1 cellular context compared by ENCODE assay signal in genomic region chr1:209784276-209785169, GRCh38.
TF ChIP-seq lines count a peak whose summit lies in the region.

Gene C1orf74, minus strand, starts transcription at chr1:209784559. Its CDS starts 925 bp downstream, at chr1:209783634.

TF ChIP-seq in HepG2, 621 proteins besides CTCF, POLR2A, EP300 and RAD21 (continued from another document and continues in another):
- TF ChIP-seq, protein P1, sequence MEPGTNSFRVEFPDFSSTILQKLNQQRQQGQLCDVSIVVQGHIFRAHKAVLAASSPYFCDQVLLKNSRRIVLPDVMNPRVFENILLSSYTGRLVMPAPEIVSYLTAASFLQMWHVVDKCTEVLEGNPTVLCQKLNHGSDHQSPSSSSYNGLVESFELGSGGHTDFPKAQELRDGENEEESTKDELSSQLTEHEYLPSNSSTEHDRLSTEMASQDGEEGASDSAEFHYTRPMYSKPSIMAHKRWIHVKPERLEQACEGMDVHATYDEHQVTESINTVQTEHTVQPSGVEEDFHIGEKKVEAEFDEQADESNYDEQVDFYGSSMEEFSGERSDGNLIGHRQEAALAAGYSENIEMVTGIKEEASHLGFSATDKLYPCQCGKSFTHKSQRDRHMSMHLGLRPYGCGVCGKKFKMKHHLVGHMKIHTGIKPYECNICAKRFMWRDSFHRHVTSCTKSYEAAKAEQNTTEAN (CRISPR knock-in tag; conservative IDR thresholded peaks at IDR 0.05), result peak; percentile 44; the same call in 1 of the 2 replicates
- TF ChIP-seq ZBTB21 (CRISPR knock-in tag; IDR thresholded peaks at IDR 0.05) (peak; percentile 87), PHF8 (CRISPR knock-in tag; IDR thresholded peaks at IDR 0.05) (peak; percentile 44), E2F1 (CRISPR knock-in tag; IDR thresholded peaks at IDR 0.05) (peak; percentile 34; the same call in 1 of the 2 replicates), RNF2 (conservative IDR thresholded peaks at IDR 0.05; ENCODE audit: low read depth) (no peak), SAP130 (CRISPR knock-in tag; IDR thresholded peaks at IDR 0.05; ENCODE audit: low read depth) (peak; percentile 58), TCF7 (IDR thresholded peaks at IDR 0.05; ENCODE audit: low read depth) (no peak), SRF (IDR thresholded peaks at IDR 0.05; ENCODE audit: low read depth, low read length) (no peak), ZMYM4 (CRISPR knock-in tag; IDR thresholded peaks at IDR 0.05) (peak; percentile 98), KDM2A (CRISPR knock-in tag; IDR thresholded peaks at IDR 0.05; ENCODE audit: borderline replicate concordance, low read depth) (peak; percentile 56; the same call in 1 of the 2 replicates), FUBP1 (CRISPR knock-in tag; IDR thresholded peaks at IDR 0.05; ENCODE audit: borderline replicate concordance) (no peak), KAT7 (CRISPR knock-in tag; IDR thresholded peaks at IDR 0.05; ENCODE audit: borderline replicate concordance) (no peak), TEAD3 (CRISPR knock-in tag; optimal IDR thresholded peaks at IDR 0.05; ENCODE audit: borderline replicate concordance) (peak; percentile 36), SALL1 (CRISPR knock-in tag; IDR thresholded peaks at IDR 0.05) (peak; percentile 78), ZNF432 (CRISPR knock-in tag; IDR thresholded peaks at IDR 0.05; ENCODE audit: borderline replicate concordance) (no peak), MAX (IDR thresholded peaks at IDR 0.05) (peak; percentile 83), ZNF546 (CRISPR knock-in tag; conservative IDR thresholded peaks at IDR 0.05) (no peak), NFYB (CRISPR knock-in tag; IDR thresholded peaks at IDR 0.05) (peak; percentile 37; the same call in 1 of the 2 replicates), ZNF704 (CRISPR knock-in tag; IDR thresholded peaks at IDR 0.05; ENCODE audit: borderline replicate concordance) (no peak), ARNT2 (CRISPR knock-in tag; IDR thresholded peaks at IDR 0.05; ENCODE audit: low read depth) (0 out of 2 replicates have a peak, but pooled peaks have one; percentile 69), SPEN (CRISPR knock-in tag; IDR thresholded peaks at IDR 0.05; ENCODE audit: low read depth) (peak; percentile 85; the same call in 1 of the 2 replicates), ZNF350 (CRISPR knock-in tag; IDR thresholded peaks at IDR 0.05; ENCODE audit: borderline replicate concordance, low read depth) (peak; percentile 55; the same call in 1 of the 2 replicates), SOX6 (IDR thresholded peaks at IDR 0.05) (no peak), SOX6 (CRISPR knock-in tag; IDR thresholded peaks at IDR 0.05) (peak; percentile 21; the same call in 1 of the 2 replicates), PRMT3 (CRISPR knock-in tag; IDR thresholded peaks at IDR 0.05; ENCODE audit: borderline replicate concordance, low read depth) (no peak), ZNF44 (CRISPR knock-in tag; IDR thresholded peaks at IDR 0.05) (no peak), JUND (CRISPR knock-in tag; IDR thresholded peaks at IDR 0.05) (peak; percentile 69), TIGD3 (CRISPR knock-in tag; IDR thresholded peaks at IDR 0.05; ENCODE audit: borderline replicate concordance) (no peak), ZNF788 (CRISPR knock-in tag; IDR thresholded peaks at IDR 0.05; ENCODE audit: borderline replicate concordance) (peak; percentile 81; the same call in 1 of the 2 replicates), YY1 (IDR thresholded peaks at IDR 0.05; ENCODE audit: insufficient read depth, insufficient replicate concordance, low read depth, low read length) (no peak), ZNF501 (CRISPR knock-in tag; IDR thresholded peaks at IDR 0.05) (peak; percentile 69), THAP11 (CRISPR knock-in tag; IDR thresholded peaks at IDR 0.05) (peak; percentile 86), PAF1 (CRISPR knock-in tag; IDR thresholded peaks at IDR 0.05) (no peak), NRL (CRISPR knock-in tag; IDR thresholded peaks at IDR 0.05; ENCODE audit: borderline replicate concordance) (no peak), CENPX (CRISPR knock-in tag; IDR thresholded peaks at IDR 0.05) (no peak), ZSCAN29 (CRISPR knock-in tag; conservative IDR thresholded peaks at IDR 0.05) (no peak), ZNF772 (CRISPR knock-in tag; IDR thresholded peaks at IDR 0.05) (peak; percentile 67), NONO (IDR thresholded peaks at IDR 0.05) (no peak), NONO (CRISPR knock-in tag; conservative IDR thresholded peaks at IDR 0.05) (0 out of 2 replicates have a peak, but pooled peaks have one; percentile 44), FOXA3 (CRISPR knock-in tag; IDR thresholded peaks at IDR 0.05) (peak; percentile 31; the same call in 1 of the 2 replicates), PRDM10 (CRISPR knock-in tag; IDR thresholded peaks at IDR 0.05; ENCODE audit: low read depth) (no peak), IRX3 (CRISPR knock-in tag; IDR thresholded peaks at IDR 0.05; ENCODE audit: borderline replicate concordance, low read depth) (no peak), NR0B2 (CRISPR knock-in tag; IDR thresholded peaks at IDR 0.05) (peak; percentile 55; the same call in 1 of the 2 replicates), RFXAP (CRISPR knock-in tag; IDR thresholded peaks at IDR 0.05; ENCODE audit: borderline replicate concordance) (0 out of 2 replicates have a peak, but pooled peaks have one; percentile 23), IRF2 (CRISPR knock-in tag; IDR thresholded peaks at IDR 0.05) (peak; percentile 37; the same call in 1 of the 2 replicates), PTBP1 (IDR thresholded peaks at IDR 0.05; ENCODE audit: low read depth, low read length, poor library complexity, severe bottlenecking) (no peak), BORCS8-MEF2B (CRISPR knock-in tag; IDR thresholded peaks at IDR 0.05) (peak; percentile 73), HES4 (CRISPR knock-in tag; IDR thresholded peaks at IDR 0.05; ENCODE audit: borderline replicate concordance) (no peak), ZNF362 (CRISPR knock-in tag; IDR thresholded peaks at IDR 0.05; ENCODE audit: borderline replicate concordance) (no peak), SP1 (IDR thresholded peaks at IDR 0.05) (no peak), SP1 (CRISPR knock-in tag; IDR thresholded peaks at IDR 0.05) (peak; percentile 63)
- TF ChIP-seq, protein P2, sequence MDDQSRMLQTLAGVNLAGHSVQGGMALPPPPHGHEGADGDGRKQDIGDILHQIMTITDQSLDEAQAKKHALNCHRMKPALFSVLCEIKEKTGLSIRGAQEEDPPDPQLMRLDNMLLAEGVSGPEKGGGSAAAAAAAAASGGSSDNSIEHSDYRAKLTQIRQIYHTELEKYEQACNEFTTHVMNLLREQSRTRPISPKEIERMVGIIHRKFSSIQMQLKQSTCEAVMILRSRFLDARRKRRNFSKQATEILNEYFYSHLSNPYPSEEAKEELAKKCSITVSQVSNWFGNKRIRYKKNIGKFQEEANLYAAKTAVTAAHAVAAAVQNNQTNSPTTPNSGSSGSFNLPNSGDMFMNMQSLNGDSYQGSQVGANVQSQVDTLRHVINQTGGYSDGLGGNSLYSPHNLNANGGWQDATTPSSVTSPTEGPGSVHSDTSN (CRISPR knock-in tag; IDR thresholded peaks at IDR 0.05; ENCODE audit: borderline replicate concordance), result no peak
- TF ChIP-seq, protein P3, sequence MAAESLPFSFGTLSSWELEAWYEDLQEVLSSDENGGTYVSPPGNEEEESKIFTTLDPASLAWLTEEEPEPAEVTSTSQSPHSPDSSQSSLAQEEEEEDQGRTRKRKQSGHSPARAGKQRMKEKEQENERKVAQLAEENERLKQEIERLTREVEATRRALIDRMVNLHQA (CRISPR knock-in tag; IDR thresholded peaks at IDR 0.05), result no peak
- TF ChIP-seq, protein P4, sequence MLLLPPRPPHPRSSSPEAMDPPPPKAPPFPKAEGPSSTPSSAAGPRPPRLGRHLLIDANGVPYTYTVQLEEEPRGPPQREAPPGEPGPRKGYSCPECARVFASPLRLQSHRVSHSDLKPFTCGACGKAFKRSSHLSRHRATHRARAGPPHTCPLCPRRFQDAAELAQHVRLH (CRISPR knock-in tag; IDR thresholded peaks at IDR 0.05; ENCODE audit: borderline replicate concordance, low read depth), result no peak
- TF ChIP-seq, protein P5, sequence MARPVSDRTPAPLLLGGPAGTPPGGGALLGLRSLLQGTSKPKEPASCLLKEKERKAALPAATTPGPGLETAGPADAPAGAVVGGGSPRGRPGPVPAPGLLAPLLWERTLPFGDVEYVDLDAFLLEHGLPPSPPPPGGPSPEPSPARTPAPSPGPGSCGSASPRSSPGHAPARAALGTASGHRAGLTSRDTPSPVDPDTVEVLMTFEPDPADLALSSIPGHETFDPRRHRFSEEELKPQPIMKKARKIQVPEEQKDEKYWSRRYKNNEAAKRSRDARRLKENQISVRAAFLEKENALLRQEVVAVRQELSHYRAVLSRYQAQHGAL (CRISPR knock-in tag; IDR thresholded peaks at IDR 0.05; ENCODE audit: not compliant biosample characterization), result no peak
